ENCODE assay signal across 28 cellular contexts in genomic region chr1:213268221-213268620, GRCh38.
DNase-seq lines count a peak whose midpoint lies in the region; ATAC-seq, FAIRE-seq and TF ChIP-seq lines count a peak whose summit lies in the region.
"Had no signal": no experiment of that assay in that cellular context is flagged by ENCODE, and none has a peak within 500 bp of the region (broad histone marks: within the 10 kb centered on the region; RNA-seq: fewer than 3 reads in every experiment).

No MANE protein-coding gene starts in this region.

- H3K9me3 ChIP-seq in GM23248 (ENCODE audit: low read depth) (no peaks in the 10 kb centered on the region), smooth muscle cell (replicated peaks; ENCODE audit: low read depth) (no peaks in the 10 kb centered on the region)
- peaks cover 13% of the 10 kb centered on the region for H3K9me3 ChIP-seq in CD4-positive, alpha-beta T cell (ENCODE audit: control insufficient read depth, low read length)
- H3K9me3 ChIP-seq: BE2C, thyroid gland had no signal

- H3K4me1 ChIP-seq in GM23248 (ENCODE audit: insufficient read depth), result peaks cover 8% of the 10 kb centered on the region
- H3K4me1 ChIP-seq in smooth muscle cell (ENCODE audit: low read depth), result no peaks in the 10 kb centered on the region
- H3K4me1 ChIP-seq: BE2C, spleen, thyroid gland had no signal

- no peaks in the 10 kb centered on the region for H3K9me2 ChIP-seq in GM23248 (ENCODE audit: insufficient read depth)

- H3K27me3 Mint-ChIP-seq in CD4-positive, alpha-beta T cell, result no peaks in the 10 kb centered on the region
- H3K27me3 Mint-ChIP-seq: activated naive CD8-positive, alpha-beta T cell treated with anti-CD3 and anti-CD28 coated beads, Interleukin-2, amount 50 U/mL, for 24 hours; dendritic cell treated with granulocyte-macrophage colony-stimulating factor and Interleukin-4, amounts not matched to agents 40 ng/mL and 50 ng/mL, for 4 days had no signal

- CTCF ChIA-PET in CD4-positive, alpha-beta T cell (lab: Charles Lee), result no interaction called here

- peak; percentile 82 for FAIRE-seq in RCC 7860 (lab: Jason Lieb, UNC)

- H2AFZ ChIP-seq in GM23248, result no peak overlapping the region
- no peak overlapping the region for H2AFZ ChIP-seq in smooth muscle cell (ENCODE audit: low read depth)
- H2AFZ ChIP-seq: GM23338 had no signal

- H3K9me3 Mint-ChIP-seq in CD4-positive, alpha-beta T cell, result peaks cover 4% of the 10 kb centered on the region
- H3K9me3 Mint-ChIP-seq: dendritic cell treated with granulocyte-macrophage colony-stimulating factor and Interleukin-4, amounts not matched to agents 40 ng/mL and 50 ng/mL, for 4 days; GM23338 had no signal

- H4K20me1 ChIP-seq in GM23248 (ENCODE audit: insufficient read depth) (no peaks in the 10 kb centered on the region), smooth muscle cell (ENCODE audit: low read depth) (no peaks in the 10 kb centered on the region)

- in situ Hi-C loops in GM23248 (cut with MboI), result no loop called here

- TF ChIP-seq CTCF in fibroblast of villous mesenchyme (IDR thresholded peaks at IDR 0.05; ENCODE audit: insufficient read depth, low read depth, low read length), result no peak
- TF ChIP-seq CTCF in smooth muscle cell (IDR thresholded peaks at IDR 0.05; ENCODE audit: borderline replicate concordance, insufficient read depth, poor library complexity, severe bottlenecking), result no peak
- no peak for TF ChIP-seq CTCF in GM10266 (IDR thresholded peaks at IDR 0.05; ENCODE audit: control insufficient read depth, insufficient read depth, low read depth, missing control alignments)
- TF ChIP-seq CTCF in CD4-positive, alpha-beta T cell (IDR thresholded peaks at IDR 0.05), result no peak

- H3F3A ChIP-seq in GM23248 (ENCODE audit: insufficient read depth), result no peaks in the 10 kb centered on the region
- no peaks in the 10 kb centered on the region for H3F3A ChIP-seq in smooth muscle cell (ENCODE audit: low read depth)

- peak; percentile 44 for DNase-seq in GM23248
- DNase-seq in RCC 7860 (ENCODE audit: low spot score), result peak; percentile 39
- DNase-seq in fibroblast of villous mesenchyme (ENCODE audit: low read depth), result peak; percentile 20
- no peak for DNase-seq in smooth muscle cell (lab: John Stamatoyannopoulos, UW; ENCODE audit: unreplicated experiment)
- DNase-seq in GM10266 (ENCODE audit: extremely low spot score), result no peak
- DNase-seq in activated CD4-positive, CD25-positive, alpha-beta regulatory T cell (lab: John Stamatoyannopoulos, UW), result no peak
- DNase-seq in CD4-positive, alpha-beta T cell, result no peak
- DNase-seq: activated CD4-positive, alpha-beta T cell treated with anti-CD3 and anti-CD28 coated beads, Interleukin-2, amount 50 U/mL, for 48 hours; activated CD8-positive, alpha-beta memory T cell treated with anti-CD3 and anti-CD28 coated beads, Interleukin-2, amount 50 U/mL, for 48 hours; activated effector memory CD4-positive, alpha-beta T cell treated with Interleukin-2 at 50 U/mL for 16 hours; activated naive CD8-positive, alpha-beta T cell treated with anti-CD3 and anti-CD28 coated beads, Interleukin-2, amount 50 U/mL, for 24 hours; BE2C; DND-41; left cardiac atrium; mesendoderm; NCI-H2107; NCI-H510A; occipital lobe; retina; spleen; stimulated activated CD4-positive, alpha-beta T cell treated with anti-CD3 and anti-CD28 coated beads, Interleukin-4, amount 100 ng/mL, for 1 hour; stimulated activated naive CD8-positive, alpha-beta T cell treated with anti-CD3 and anti-CD28 coated beads, Interleukin-15, Interleukin-2, amounts not matched to agents 100 U/mL and 50 U/mL, for 24 hours; T-helper 2 cell; thyroid gland had no signal

- H3K27ac ChIP-seq in GM23248 (no peak overlapping the region), smooth muscle cell (ENCODE audit: low read depth) (peak overlapping the region; percentile 4)
- no peak overlapping the region for H3K27ac ChIP-seq in CD4-positive, alpha-beta T cell (ENCODE audit: low read depth, low read length)
- H3K27ac ChIP-seq: spleen, thyroid gland, VCaP had no signal

- no peaks in the 10 kb centered on the region for H3K79me2 ChIP-seq in GM23248 (ENCODE audit: insufficient read depth)
- no peaks in the 10 kb centered on the region for H3K79me2 ChIP-seq in smooth muscle cell (ENCODE audit: low read depth)

- no peaks in the 10 kb centered on the region for H3K36me3 ChIP-seq in GM23248 (ENCODE audit: low read depth)
- no peaks in the 10 kb centered on the region for H3K36me3 ChIP-seq in smooth muscle cell (ENCODE audit: low read depth)
- H3K36me3 ChIP-seq: BE2C had no signal

- H3K4me3 ChIP-seq in GM23248 (no peak overlapping the region), fibroblast of villous mesenchyme (ENCODE audit: low read depth, low read length) (no peak overlapping the region), smooth muscle cell (no peak overlapping the region)
- H3K4me3 ChIP-seq: GM23338, spleen, thyroid gland had no signal

- H3K27me3 ChIP-seq in GM23248 (replicated peaks; ENCODE audit: insufficient read depth), result no peaks in the 10 kb centered on the region
- H3K27me3 ChIP-seq in smooth muscle cell (ENCODE audit: low read depth), result no peaks in the 10 kb centered on the region
- no peaks in the 10 kb centered on the region for H3K27me3 ChIP-seq in CD4-positive, alpha-beta T cell (ENCODE audit: control insufficient read depth, insufficient read depth, low read length)
- H3K27me3 ChIP-seq: BE2C, spleen, thyroid gland had no signal

- no peak for ATAC-seq in CD4-positive, alpha-beta T cell (ENCODE audit: poor library complexity)
- ATAC-seq: activated naive CD8-positive, alpha-beta T cell treated with anti-CD3 and anti-CD28 coated beads, Interleukin-2, amount 50 U/mL, for 24 hours; GM23338; left cardiac atrium; Panc1; stimulated activated naive CD8-positive, alpha-beta T cell treated with anti-CD3 and anti-CD28 coated beads, Interleukin-15, Interleukin-2, amounts not matched to agents 100 U/mL and 50 U/mL, for 24 hours had no signal

- peaks cover 84% of the 10 kb centered on the region for H3K36me3 Mint-ChIP-seq in CD4-positive, alpha-beta T cell (ENCODE audit: low read depth)

- H3K4me3 Mint-ChIP-seq in CD4-positive, alpha-beta T cell, result no peak overlapping the region
- H3K4me3 Mint-ChIP-seq: activated naive CD8-positive, alpha-beta T cell treated with anti-CD3 and anti-CD28 coated beads, Interleukin-2, amount 50 U/mL, for 24 hours; dendritic cell treated with granulocyte-macrophage colony-stimulating factor and Interleukin-4, amounts not matched to agents 40 ng/mL and 50 ng/mL, for 4 days; GM23338 had no signal

- H3K4me1 Mint-ChIP-seq in CD4-positive, alpha-beta T cell (ENCODE audit: low read depth), result no peaks in the 10 kb centered on the region
- H3K4me1 Mint-ChIP-seq: activated naive CD8-positive, alpha-beta T cell treated with anti-CD3 and anti-CD28 coated beads, Interleukin-2, amount 50 U/mL, for 24 hours; GM23338 had no signal

- intact Hi-C loops in CD4-positive, alpha-beta T cell (cut with DNase I, micrococcal nuclease), result no loop called here

- no peak overlapping the region for H3K9ac ChIP-seq in GM23248
- H3K9ac ChIP-seq in smooth muscle cell (ENCODE audit: low read depth), result no peak overlapping the region

- H3K27ac Mint-ChIP-seq in CD4-positive, alpha-beta T cell, result no peak overlapping the region
- H3K27ac Mint-ChIP-seq: activated naive CD8-positive, alpha-beta T cell treated with anti-CD3 and anti-CD28 coated beads, Interleukin-2, amount 50 U/mL, for 24 hours; dendritic cell treated with granulocyte-macrophage colony-stimulating factor and Interleukin-4, amounts not matched to agents 40 ng/mL and 50 ng/mL, for 4 days; GM23338 had no signal

- POLR2A ChIA-PET in CD4-positive, alpha-beta T cell (lab: Charles Lee), result no interaction called here

- no peak overlapping the region for H3K4me2 ChIP-seq in GM23248 (ENCODE audit: unreplicated experiment)
- peak overlapping the region; percentile 23 for H3K4me2 ChIP-seq in smooth muscle cell
- H3K4me2 ChIP-seq: GM23338 had no signal

Comparison
In these comparisons a context has a peak if more than half of its experiments do, and no peak if none do; other contexts are left out.
1. DNase-seq: peak in GM23248 (single experiment), RCC 7860 (single experiment) and fibroblast of villous mesenchyme (single experiment); none in smooth muscle cell (single experiment), GM10266 (single experiment), activated CD4-positive, CD25-positive, alpha-beta regulatory T cell (0 of 4) and CD4-positive, alpha-beta T cell (0 of 10).